ENCODE assay signal across 8 cellular contexts in genomic region chr3:52197842-52198625, GRCh38. TPM values are rescaled to one million over a fixed set of nuclear protein-coding genes. Genes with fewer than 3 reads are reported as not detected.
DNase-seq lines count a peak whose midpoint lies in the region; ATAC-seq lines count a peak whose summit lies in the region.

ALAS1 (plus strand) TSS chr3:52198160; CDS start chr3:52199242, 1,082 bp downstream.

- DNase-seq in COLO668 (lab: John Stamatoyannopoulos, UW; ENCODE audit: unreplicated experiment) (peak; percentile 92), HPDE6-E6E7 (ENCODE audit: extremely low spot score) (peak; percentile 55), NOMO-1 (lab: John Stamatoyannopoulos, UW; ENCODE audit: unreplicated experiment in 2 of 2) (peak; percentile 90 to 92), memory B cell (ENCODE audit: low spot score in 2 of 2) (peak; percentile 95 to 96)
- peak; percentile 93 to 96 (median 96) for DNase-seq in effector memory CD8-positive, alpha-beta T cell
- DNase-seq in stimulated activated CD8-positive, alpha-beta memory T cell treated with anti-CD3 and anti-CD28 coated beads, Interleukin-12 subunit alpha, Interleukin-12 subunit beta, amount 100 ng/mL, for 24 hours (ENCODE audit: extremely low read depth) = peak; percentile 83

- peaks cover 28 to 31% of the 10 kb centered on the region in 2 donors for H3K4me1 Mint-ChIP-seq in effector memory CD8-positive, alpha-beta T cell (ENCODE audit: low read depth in 2 of 2)
- H3K4me1 Mint-ChIP-seq in memory B cell = peaks cover 30% of the 10 kb centered on the region

- peaks cover 29% of the 10 kb centered on the region for H3K36me3 Mint-ChIP-seq in effector memory CD8-positive, alpha-beta T cell (ENCODE audit: insufficient read depth)
- H3K36me3 Mint-ChIP-seq in memory B cell = peaks cover 3% of the 10 kb centered on the region

- ATAC-seq in GM19463 (IDR thresholded peaks at IDR 0.05; ENCODE audit: unreplicated experiment) = peak; percentile 88
- peak; percentile 98 for ATAC-seq in effector memory CD8-positive, alpha-beta T cell (replicated peaks)
- ATAC-seq in memory B cell (ENCODE audit: low read depth) = peak; percentile 96

- CTCF ChIA-PET in activated CD8-positive, alpha-beta memory T cell treated with anti-CD3 and anti-CD28 coated beads for 36 hours (lab: Charles Lee) = interaction anchor here (0.8 kb wide), 1 partner anchor 10 kb away, joined by 3 read pairs; no protein-coding TSS in a partner anchor

- no peaks in the 10 kb centered on the region for H3K9me3 Mint-ChIP-seq in effector memory CD8-positive, alpha-beta T cell
- H3K9me3 Mint-ChIP-seq in memory B cell = no peaks in the 10 kb centered on the region

- peak within 1 kb of the TSS; percentile 99 for H3K27ac Mint-ChIP-seq in effector memory CD8-positive, alpha-beta T cell
- peak within 1 kb of the TSS; percentile 94 for H3K27ac Mint-ChIP-seq in memory B cell

- H3K4me3 Mint-ChIP-seq in effector memory CD8-positive, alpha-beta T cell = peak within 1 kb of the TSS; percentile 99 to 100
- H3K4me3 Mint-ChIP-seq in memory B cell = peak within 1 kb of the TSS; percentile 100

- POLR2A ChIA-PET in activated CD8-positive, alpha-beta memory T cell treated with anti-CD3 and anti-CD28 coated beads for 36 hours (lab: Charles Lee) = interaction anchor here (0.9 kb wide), 1 partner anchor 44 kb away, joined by 4 read pairs; the partner anchor contains the start of gene POC1A

- H3K27me3 Mint-ChIP-seq in effector memory CD8-positive, alpha-beta T cell = no peaks in the 10 kb centered on the region
- H3K27me3 Mint-ChIP-seq in memory B cell = no peaks in the 10 kb centered on the region

RNA-seq across cellular contexts. Expression of gene ALAS1, which starts in this region (rescaled TPM):
- total RNA-seq in activated CD8-positive, alpha-beta memory T cell treated with anti-CD3 and anti-CD28 coated beads for 36 hours = 10 to 100 TPM; 71.7 to 73.8 TPM

Comparison
In these comparisons a context has a peak if more than half of its experiments do, and no peak if none do; other contexts are left out.
1. Peak in every context shown above with its lines: DNase-seq and ATAC-seq.